In genomic region chr3:16104161-16104560, GRCh38 we compare ENCODE assay signal across 19 cellular contexts.
"Had no signal": no experiment of that assay in that cellular context is flagged by ENCODE, and none has a peak within 500 bp of the region (broad histone marks: within the 10 kb centered on the region; RNA-seq: fewer than 3 reads in every experiment).

No MANE protein-coding gene starts in this region.

- H3K9me3 ChIP-seq: ascending aorta, transverse colon had no signal

- H3K27me3 ChIP-seq: ascending aorta, transverse colon had no signal

- DNase-seq: activated CD4-positive, alpha-beta T cell treated with anti-CD3 and anti-CD28 coated beads for 4 hours; activated CD8-positive, alpha-beta memory T cell treated with anti-CD3 and anti-CD28 coated beads, Interleukin-2, amount 50 U/mL, for 4 hours; activated CD8-positive, alpha-beta T cell treated with anti-CD3 and anti-CD28 coated beads for 36 hours; activated gamma-delta T cell treated with Interleukin-2 at 50 U/mL for 16 hours; activated T-cell treated with anti-CD3 and anti-CD28 coated beads, Interleukin-2, amount 50 U/mL, for 72 hours; caudate nucleus; effector memory CD8-positive, alpha-beta T cell; hypothalamus; kidney glomerular epithelial cell; naive thymus-derived CD4-positive, alpha-beta T cell; posterior cingulate gyrus; right cardiac atrium; stimulated activated CD4-positive, alpha-beta T cell treated with anti-CD3 and anti-CD28 coated beads, Interleukin-2, amount 100 ng/mL, for 24 hours; stimulated activated naive B cell treated with anti-CD40 and anti-IgM and Interleukin-4, amounts not matched to agents 10 μg/mL and 1 μg/mL and 100 μg/mL, for 72 hours; T-cell; transverse colon had no signal

- H3K27ac ChIP-seq: VCaP had no signal

- ATAC-seq: activated CD8-positive, alpha-beta T cell treated with anti-CD3 and anti-CD28 coated beads for 36 hours; activated T-cell treated with anti-CD3 and anti-CD28 coated beads, Interleukin-2, amount 50 U/mL, for 72 hours; effector memory CD8-positive, alpha-beta T cell; naive thymus-derived CD4-positive, alpha-beta T cell; stimulated activated naive B cell treated with anti-CD40 and anti-IgM and Interleukin-4, amounts not matched to agents 10 μg/mL and 1 μg/mL and 100 μg/mL, for 72 hours; T-cell had no signal

- H3K36me3 ChIP-seq: ascending aorta, transverse colon had no signal

- H3K4me3 ChIP-seq: ascending aorta, lung, transverse colon had no signal
